25 cellular contexts compared by ENCODE assay signal in genomic region chr18:24869285-24869684, GRCh38.
"Had no signal": no experiment of that assay in that cellular context is flagged by ENCODE, and none has a peak within 500 bp of the region (broad histone marks: within the 10 kb centered on the region; RNA-seq: fewer than 3 reads in every experiment).

No MANE protein-coding gene starts in this region.

- H3K27ac Mint-ChIP-seq: activated B cell treated with CpG ODN at 0.5 μM for 24 hours; activated naive CD8-positive, alpha-beta T cell; naive thymus-derived CD4-positive, alpha-beta T cell; stimulated activated naive B cell treated with anti-CD40 and anti-IgM and Interleukin-4, amounts not matched to agents 10 μg/mL and 1 μg/mL and 100 μg/mL, for 72 hours; T-helper 2 cell treated with Interferon-gamma antibody and Interleukin-4, amounts not matched to agents 5 μg/mL and 100 μg/mL, for 36 hours had no signal

- H3K36me3 Mint-ChIP-seq: activated naive CD8-positive, alpha-beta T cell; naive thymus-derived CD4-positive, alpha-beta T cell; stimulated activated naive B cell treated with anti-CD40 and anti-IgM and Interleukin-4, amounts not matched to agents 10 μg/mL and 1 μg/mL and 100 μg/mL, for 72 hours had no signal

- DNase-seq: activated B cell treated with CpG ODN at 0.5 μM for 24 hours; activated effector memory CD4-positive, alpha-beta T cell treated with Interleukin-2 at 50 U/mL for 16 hours; activated naive CD4-positive, alpha-beta T cell treated with Interleukin-2 at 50 U/mL for 16 hours; adrenal gland; aorta; body of pancreas; dermis blood vessel endothelial cell; effector CD4-positive, alpha-beta T cell; esophagus squamous epithelium; gastrocnemius medialis; glutamatergic neuron; left cardiac atrium; midbrain; naive thymus-derived CD4-positive, alpha-beta T cell; occipital lobe; stimulated activated CD4-positive, alpha-beta T cell treated with anti-CD3 and anti-CD28 coated beads, Interleukin-15, amount 100 ng/mL, for 24 hours; stimulated activated CD4-positive, alpha-beta T cell treated with anti-CD3 and anti-CD28 coated beads, Interleukin-2, amount 100 ng/mL, for 24 hours; stimulated activated naive B cell treated with anti-CD40 and anti-IgM and Interleukin-4, amounts not matched to agents 10 μg/mL and 1 μg/mL and 100 μg/mL, for 72 hours; stomach; thyroid gland had no signal

- H3K4me1 ChIP-seq: adrenal gland, body of pancreas, gastrocnemius medialis, right atrium auricular region, stomach, thyroid gland had no signal

- H3K27me3 ChIP-seq: adrenal gland, body of pancreas, esophagus squamous epithelium, gastrocnemius medialis, right atrium auricular region, stomach, thyroid gland had no signal

- H3K9me3 Mint-ChIP-seq: activated B cell treated with CpG ODN at 0.5 μM for 24 hours; neural crest cell; stimulated activated naive B cell treated with anti-CD40 and anti-IgM and Interleukin-4, amounts not matched to agents 10 μg/mL and 1 μg/mL and 100 μg/mL, for 72 hours; T-helper 2 cell treated with Interferon-gamma antibody and Interleukin-4, amounts not matched to agents 5 μg/mL and 100 μg/mL, for 36 hours had no signal

- H3K4me3 Mint-ChIP-seq: activated B cell treated with CpG ODN at 0.5 μM for 24 hours; activated naive CD8-positive, alpha-beta T cell; naive thymus-derived CD4-positive, alpha-beta T cell; neural crest cell; stimulated activated naive B cell treated with anti-CD40 and anti-IgM and Interleukin-4, amounts not matched to agents 10 μg/mL and 1 μg/mL and 100 μg/mL, for 72 hours; T-helper 2 cell treated with Interferon-gamma antibody and Interleukin-4, amounts not matched to agents 5 μg/mL and 100 μg/mL, for 36 hours had no signal

- H3K36me3 ChIP-seq: adrenal gland, esophagus squamous epithelium, gastrocnemius medialis, right atrium auricular region, stomach, thyroid gland had no signal

- H3K27ac ChIP-seq: adrenal gland, body of pancreas, epithelial cell of prostate, esophagus squamous epithelium, gastrocnemius medialis, right atrium auricular region, stomach, thyroid gland had no signal

- H3K4me1 Mint-ChIP-seq: activated B cell treated with CpG ODN at 0.5 μM for 24 hours; naive thymus-derived CD4-positive, alpha-beta T cell; stimulated activated naive B cell treated with anti-CD40 and anti-IgM and Interleukin-4, amounts not matched to agents 10 μg/mL and 1 μg/mL and 100 μg/mL, for 72 hours had no signal

- H3K4me3 ChIP-seq: adrenal gland, body of pancreas, esophagus squamous epithelium, gastrocnemius medialis, right atrium auricular region, stomach, thyroid gland had no signal

- H3K9me3 ChIP-seq: adrenal gland, body of pancreas, esophagus squamous epithelium, gastrocnemius medialis, right atrium auricular region, stomach, thyroid gland had no signal

- ATAC-seq: body of pancreas; gastrocnemius medialis; left cardiac atrium; naive thymus-derived CD4-positive, alpha-beta T cell; stimulated activated naive B cell treated with anti-CD40 and anti-IgM and Interleukin-4, amounts not matched to agents 10 μg/mL and 1 μg/mL and 100 μg/mL, for 72 hours had no signal
